ENCODE assay signal across 9 cellular contexts in the genomic region with DNA sequence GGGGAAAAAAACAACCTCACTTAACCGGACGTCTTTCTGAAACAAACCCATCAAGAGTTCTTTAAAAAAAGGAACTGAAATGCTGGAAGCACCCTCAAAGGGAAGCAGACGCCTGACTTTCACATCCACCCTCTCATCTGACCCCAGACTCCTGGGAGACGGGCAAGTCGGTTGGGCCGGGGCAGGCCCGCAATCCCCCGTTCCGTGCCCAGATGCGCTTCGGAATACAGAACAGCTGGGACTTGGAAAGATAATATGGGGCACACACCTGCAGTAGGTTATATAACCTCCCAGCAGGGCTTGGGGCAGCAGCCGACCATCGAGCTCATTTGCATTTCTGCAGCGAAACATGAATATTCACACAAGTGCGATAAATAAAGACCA. TPM values are rescaled to one million over a fixed set of nuclear protein-coding genes. Genes with fewer than 3 reads are reported as not detected.
DNase-seq lines count a peak whose midpoint lies in the region; ATAC-seq and TF ChIP-seq lines count a peak whose summit lies in the region.
"Had no signal": no experiment of that assay in that cellular context is flagged by ENCODE, and none has a peak within 500 bp of the region (broad histone marks: within the 10 kb centered on the region; RNA-seq: fewer than 3 reads in every experiment).

No MANE protein-coding gene starts in this region.

- H3K27me3 ChIP-seq in spleen (replicated peaks in 1 of 7) (peaks cover 0 to 25% (median 0%) of the 10 kb centered on the region in 7 donors), esophagus muscularis mucosa (peaks cover 4 to 71% (median 27%) of the 10 kb centered on the region in 4 donors)

- H3K36me3 Mint-ChIP-seq in T-helper 1 cell treated with Interleukin-12 subunit alpha and Interleukin-12 subunit beta and Interleukin-4 antibody, amounts not matched to agents 30 μg/mL and 1 μg/mL, for 36 hours (ENCODE audit: low read depth) = peaks cover 9% of the 10 kb centered on the region
- peaks cover 25% of the 10 kb centered on the region for H3K36me3 Mint-ChIP-seq in endothelial cell (ENCODE audit: low read depth, unreplicated experiment)

- DNase-seq in T-helper 1 cell = no peak
- DNase-seq in NCI-H524 treated with DMSO at 0.1 percent for 48 hours (lab: John Stamatoyannopoulos, UW) = peak; percentile 17
- no peak for DNase-seq in endothelial cell (ENCODE audit: low spot score)
- DNase-seq in spleen = peak; percentile 85
- no peak for DNase-seq in esophagus muscularis mucosa (ENCODE audit: extremely low spot score)
- DNase-seq: mammary epithelial cell had no signal

- peaks cover 0 to 19% (median 0%) of the 10 kb centered on the region in 6 donors for H3K36me3 ChIP-seq in spleen
- H3K36me3 ChIP-seq in esophagus muscularis mucosa = peaks cover 0 to 14% (median 2%) of the 10 kb centered on the region in 4 donors

- no peak for ATAC-seq in HG02870 (IDR thresholded peaks at IDR 0.05; ENCODE audit: unreplicated experiment)
- no peak for ATAC-seq in HG03039 (IDR thresholded peaks at IDR 0.05; ENCODE audit: unreplicated experiment)

- peaks cover 15% of the 10 kb centered on the region for H3K4me1 Mint-ChIP-seq in T-helper 1 cell treated with Interleukin-12 subunit alpha and Interleukin-12 subunit beta and Interleukin-4 antibody, amounts not matched to agents 30 μg/mL and 1 μg/mL, for 36 hours (ENCODE audit: low read depth)
- peaks cover 41% of the 10 kb centered on the region for H3K4me1 Mint-ChIP-seq in endothelial cell (ENCODE audit: unreplicated experiment)

- 27 to 36% (median 29%) methylated on average over 15 of the region's 15 CpGs for WGBS in spleen, 5 donors
- 27% methylated on average over 15 of the region's 15 CpGs for WGBS in esophagus muscularis mucosa

- H3K27me3 Mint-ChIP-seq in T-helper 1 cell treated with Interleukin-12 subunit alpha and Interleukin-12 subunit beta and Interleukin-4 antibody, amounts not matched to agents 30 μg/mL and 1 μg/mL, for 36 hours (ENCODE audit: low read depth) = no peaks in the 10 kb centered on the region
- peaks cover 28% of the 10 kb centered on the region for H3K27me3 Mint-ChIP-seq in endothelial cell (ENCODE audit: unreplicated experiment)

- H3K4me1 ChIP-seq in spleen (peaks cover 14 to 87% (median 72%) of the 10 kb centered on the region in 6 donors), esophagus muscularis mucosa (peaks cover 55 to 61% (median 60%) of the 10 kb centered on the region in 4 donors)

- TF ChIP-seq POLR2A in spleen (IDR thresholded peaks at IDR 0.05) (no peak), esophagus muscularis mucosa (IDR thresholded peaks at IDR 0.05; ENCODE audit: low read depth) (no peak)

- peak overlapping the region; percentile 20 for H3K27ac Mint-ChIP-seq in T-helper 1 cell treated with Interleukin-12 subunit alpha and Interleukin-12 subunit beta and Interleukin-4 antibody, amounts not matched to agents 30 μg/mL and 1 μg/mL, for 36 hours
- H3K27ac Mint-ChIP-seq in endothelial cell (ENCODE audit: unreplicated experiment) = peak overlapping the region; percentile 37

- no peak for TF ChIP-seq CTCF in endothelial cell (IDR thresholded peaks at IDR 0.05; ENCODE audit: unreplicated experiment)
- TF ChIP-seq CTCF in spleen (IDR thresholded peaks at IDR 0.05 in 8 of 11, conservative IDR thresholded peaks at IDR 0.05 in 3 of 11) = no peak
- no peak for TF ChIP-seq CTCF in esophagus muscularis mucosa (IDR thresholded peaks at IDR 0.05)

- no peak for TF ChIP-seq EP300 in esophagus muscularis mucosa (IDR thresholded peaks at IDR 0.05)

- H3K27ac ChIP-seq in spleen (peak overlapping the region; percentile 35 to 93 (median 84)), esophagus muscularis mucosa (replicated peaks in 1 of 4) (no peak overlapping the region)

- peak overlapping the region; percentile 56 for H3K4me3 Mint-ChIP-seq in T-helper 1 cell treated with Interleukin-12 subunit alpha and Interleukin-12 subunit beta and Interleukin-4 antibody, amounts not matched to agents 30 μg/mL and 1 μg/mL, for 36 hours
- H3K4me3 Mint-ChIP-seq in endothelial cell (ENCODE audit: unreplicated experiment) = peak overlapping the region; percentile 89

- H3K9me3 ChIP-seq in spleen (no peaks in the 10 kb centered on the region), esophagus muscularis mucosa (no peaks in the 10 kb centered on the region)

- intact Hi-C loops in spleen (cut with DNase I; ENCODE audit: low total_unique reads) = no loop called here
- intact Hi-C loops in esophagus muscularis mucosa (cut with DNase I) = no loop called here

- H3K9me3 Mint-ChIP-seq in T-helper 1 cell treated with Interleukin-12 subunit alpha and Interleukin-12 subunit beta and Interleukin-4 antibody, amounts not matched to agents 30 μg/mL and 1 μg/mL, for 36 hours = no peaks in the 10 kb centered on the region
- no peaks in the 10 kb centered on the region for H3K9me3 Mint-ChIP-seq in endothelial cell (ENCODE audit: unreplicated experiment)

- H3K4me3 ChIP-seq in spleen = peak overlapping the region in 6 of 8 donors; percentile 0 to 62 (median 24)
- no peak overlapping the region for H3K4me3 ChIP-seq in esophagus muscularis mucosa

RNA-seq across cellular contexts. Expression of a gene that starts 3.7 kb away (rescaled TPM):
- total RNA-seq in endothelial cell (ENCODE audit: unreplicated experiment) (155 TPM), spleen (100 to 1,000 TPM in 6 of 7 donors, 10 to 100 TPM in 1; 97.8 to 151 (median 129) TPM), esophagus muscularis mucosa (10 to 100 TPM; 11.2 to 15.0 (median 12.9) TPM)
- polyA plus RNA-seq in spleen = 100 to 1,000 TPM in 1 of 3 donors, 10 to 100 TPM in 2; 43.6 to 103 (median 73.1) TPM

Comparison
In these comparisons a context has a peak if more than half of its experiments do, and no peak if none do; other contexts are left out.
1. DNase-seq: peak in NCI-H524 treated with DMSO at 0.1 percent for 48 hours (single experiment) and spleen (single experiment); none in T-helper 1 cell (0 of 5), endothelial cell (single experiment) and esophagus muscularis mucosa (single experiment).
2. H3K27ac ChIP-seq: peak in spleen (8 of 8); none in esophagus muscularis mucosa (0 of 4).
3. H3K4me3 ChIP-seq: peak in spleen (6 of 8); none in esophagus muscularis mucosa (0 of 4).